ENCODE assay signal across 8 cellular contexts in the genomic region with DNA sequence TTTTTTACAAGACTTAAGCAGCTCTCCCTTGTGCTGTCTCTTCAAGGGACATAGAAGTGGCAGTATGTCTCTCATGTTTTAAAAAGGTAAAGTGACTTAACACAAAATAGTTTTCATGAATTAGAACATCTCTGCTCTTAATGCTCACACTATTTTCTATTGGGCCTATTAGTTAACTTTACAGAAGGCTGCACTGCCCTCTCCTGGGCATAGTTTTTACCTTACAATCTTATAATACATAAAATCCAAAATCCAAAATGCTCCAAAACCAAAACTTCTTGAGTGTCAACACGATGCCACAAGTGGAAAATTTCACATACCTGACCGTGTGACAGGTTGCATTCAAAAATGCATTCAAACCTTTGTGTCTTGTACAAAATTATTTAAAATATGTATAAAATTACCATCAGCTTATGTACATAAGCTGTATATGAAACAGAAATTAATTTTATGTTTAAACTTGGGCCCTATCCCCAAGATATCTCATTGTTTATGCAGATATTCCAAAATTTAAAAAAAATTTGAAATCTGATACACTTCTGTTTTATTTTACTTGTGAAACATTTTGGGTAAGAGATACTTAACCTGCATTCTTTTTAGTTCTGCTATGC. TPM values are rescaled to one million over a fixed set of nuclear protein-coding genes. Genes with fewer than 3 reads are reported as not detected.
A peak's percentile ranks its signal among the peaks of the same experiment; 100 is the strongest.
DNase-seq lines count a peak whose midpoint lies in the region; ATAC-seq and TF ChIP-seq lines count a peak whose summit lies in the region.

No MANE protein-coding gene starts in this region.

- H3K4me1 ChIP-seq in sigmoid colon, result peaks cover 0 to 96% (median 68%) of the 10 kb centered on the region in 4 donors

- peak; percentile 56 for ATAC-seq in HG02970 (IDR thresholded peaks at IDR 0.05; ENCODE audit: low FRiP score, unreplicated experiment)

- no peak for TF ChIP-seq EP300 in sigmoid colon (IDR thresholded peaks at IDR 0.05)

- H3K9me3 ChIP-seq in sigmoid colon, result no peaks in the 10 kb centered on the region

- peak; percentile 46 to 67 (median 64) for TF ChIP-seq CTCF in sigmoid colon (IDR thresholded peaks at IDR 0.05)

- no peaks in the 10 kb centered on the region for H3K27me3 ChIP-seq in sigmoid colon

- peak overlapping the region in 3 of 4 donors; percentile 93 to 97 (median 96) for H3K27ac ChIP-seq in sigmoid colon

- WGBS in sigmoid colon, 2 donors, result 32 to 48% methylated on average over 2 of the region's 2 CpGs

- H3K36me3 ChIP-seq in sigmoid colon, result peaks cover 0 to 4% (median 0%) of the 10 kb centered on the region in 4 donors

- DNase-seq in activated CD8-positive, alpha-beta memory T cell treated with anti-CD3 and anti-CD28 coated beads for 4 hours (ENCODE audit: low read depth in 2 of 2), result peak; percentile 22 to 34
- no peak for DNase-seq in activated CD8-positive, alpha-beta memory T cell treated with anti-CD3 and anti-CD28 coated beads, Interleukin-2, amount 50 U/mL, for 48 hours
- peak; percentile 71 for DNase-seq in OCI-M1 (lab: John Stamatoyannopoulos, UW)
- peak; percentile 75 for DNase-seq in activated effector memory CD4-positive, alpha-beta T cell treated with anti-CD3 and anti-CD28 coated beads, Interleukin-2, amount 50 U/mL, for 16 hours
- peak in 35 of 42 donors; percentile 11 to 86 (median 56) for DNase-seq in head of caudate nucleus
- no peak for DNase-seq in sigmoid colon
- DNase-seq in hepatic stellate cell (ENCODE audit: low spot score), result no peak

- H3K4me3 ChIP-seq in sigmoid colon, result peak overlapping the region; percentile 6 to 43 (median 39)

- TF ChIP-seq POLR2A in sigmoid colon (IDR thresholded peaks at IDR 0.05), result no peak

- intact Hi-C loops in head of caudate nucleus (cut with DNase I) (loop anchor here (5.0 kb wide), 1 partner anchor 64 kb away; no protein-coding TSS in a partner anchor), sigmoid colon (cut with DNase I) (loop anchor here (10.0 kb wide), 1 partner anchor 629 kb away; the partner anchor contains the start of gene CAPZA2)

RNA-seq across cellular contexts. Expression of gene TES, which starts 25.8 kb away (rescaled TPM):
- total RNA-seq in sigmoid colon, result 100 to 1,000 TPM; 289 to 514 (median 341) TPM
- 10 to 100 TPM; 53.5 to 80.7 (median 64.3) TPM for polyA plus RNA-seq in sigmoid colon

Comparison
In these comparisons a context has a peak if more than half of its experiments do, and no peak if none do; other contexts are left out.
1. DNase-seq: peak in activated CD8-positive, alpha-beta memory T cell treated with anti-CD3 and anti-CD28 coated beads for 4 hours (2 of 2), OCI-M1 (single experiment), activated effector memory CD4-positive, alpha-beta T cell treated with anti-CD3 and anti-CD28 coated beads, Interleukin-2, amount 50 U/mL, for 16 hours (single experiment) and head of caudate nucleus (35 of 42); none in activated CD8-positive, alpha-beta memory T cell treated with anti-CD3 and anti-CD28 coated beads, Interleukin-2, amount 50 U/mL, for 48 hours (single experiment), sigmoid colon (single experiment) and hepatic stellate cell (single experiment).